Comparison of ENCODE assay signal across 8 cellular contexts in the genomic region with DNA sequence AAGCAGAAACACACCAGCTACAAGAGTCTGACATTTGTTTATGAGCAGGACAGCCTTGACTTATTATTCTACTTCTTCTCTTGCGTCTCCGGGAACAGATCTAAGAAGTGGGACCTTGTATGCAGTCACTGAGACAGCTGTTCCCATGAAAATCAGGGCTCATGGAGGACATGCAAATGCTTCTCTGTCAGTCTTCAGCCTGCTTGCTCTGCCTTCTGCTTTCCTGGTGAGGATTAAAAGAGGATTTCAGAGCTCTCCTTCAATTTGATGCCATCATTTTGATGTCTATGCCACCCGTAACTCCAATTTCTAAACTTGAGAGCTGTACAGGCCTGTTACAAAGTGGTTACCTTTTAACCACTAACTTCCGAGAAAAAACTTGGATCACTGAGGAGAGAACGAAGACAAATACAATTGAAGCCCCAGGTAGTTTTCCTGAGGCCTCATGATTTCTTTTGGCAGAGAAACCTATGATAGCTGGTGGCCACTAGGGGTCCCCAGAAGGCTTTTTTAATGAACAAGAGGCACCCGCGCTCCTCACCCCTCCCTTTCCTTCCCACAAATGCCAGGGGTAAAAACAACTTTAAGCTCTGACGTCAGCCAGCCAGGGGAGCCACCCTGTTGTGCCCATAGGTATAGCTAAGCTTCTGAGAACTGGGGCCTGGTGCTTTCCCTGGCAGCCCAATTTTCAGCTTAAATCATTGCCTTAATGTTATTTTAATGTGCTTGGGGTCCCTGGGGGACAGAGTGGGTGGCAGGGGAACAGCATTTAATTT.
DNase-seq lines count a peak whose midpoint lies in the region; ATAC-seq, FAIRE-seq and TF ChIP-seq lines count a peak whose summit lies in the region.

No MANE protein-coding gene starts in this region.

- H2AFZ ChIP-seq in SU-DHL-6 (ENCODE audit: low read depth, low read length, severe bottlenecking) = peak overlapping the region; percentile 64

- peaks cover 0 to 28% (median 11%) of the 10 kb centered on the region in 12 donors for H3K4me1 ChIP-seq in heart left ventricle
- H3K4me1 ChIP-seq in vagina = peaks cover 11% of the 10 kb centered on the region

- H3K27me3 ChIP-seq in SU-DHL-6 (ENCODE audit: low read length) (no peaks in the 10 kb centered on the region), heart left ventricle (no peaks in the 10 kb centered on the region), vagina (no peaks in the 10 kb centered on the region)

- 33 to 36% (median 35%) methylated on average over 8 of the region's 8 CpGs for WGBS in heart left ventricle, 4 donors

- intact Hi-C loops in heart left ventricle (cut with DNase I) = loop anchor here in 7 of 10 donors (5.0 to 10.0 kb wide), 6 partner anchors 98 to 1639 kb away; no protein-coding TSS in a partner anchor
- intact Hi-C loops in vagina (cut with DNase I) = no loop called here

- H3K4me2 ChIP-seq in SU-DHL-6 (ENCODE audit: low read depth, low read length, poor library complexity, severe bottlenecking) = no peak overlapping the region

- H3K36me3 ChIP-seq in SU-DHL-6 (ENCODE audit: low read length) (no peaks in the 10 kb centered on the region), heart left ventricle (no peaks in the 10 kb centered on the region), vagina (no peaks in the 10 kb centered on the region)

- TF ChIP-seq CTCF in SU-DHL-6 (IDR thresholded peaks at IDR 0.05; ENCODE audit: insufficient read depth, low read length, poor library complexity, severe bottlenecking) = peak; percentile 53
- TF ChIP-seq CTCF in heart left ventricle (IDR thresholded peaks at IDR 0.05) = peak; percentile 70 to 93 (median 83)
- peak; percentile 61 to 74 (median 73) for TF ChIP-seq CTCF in vagina (IDR thresholded peaks at IDR 0.05)

- no peak overlapping the region; the same call in 1 of the 2 replicates for H3K9ac ChIP-seq in SU-DHL-6 (ENCODE audit: low read length)

- peak; percentile 78 for FAIRE-seq in GM12891 (lab: Jason Lieb, UNC)

- peak; percentile 83 for ATAC-seq in HG02763 (IDR thresholded peaks at IDR 0.05; ENCODE audit: unreplicated experiment)
- peak; percentile 75 to 96 (median 94) for ATAC-seq in heart left ventricle

- DNase-seq in GM12891 (ENCODE audit: insufficient read length, low spot score) = no peak
- peak; percentile 73 for DNase-seq in NCI-H1092 (lab: John Stamatoyannopoulos, UW)
- peak; percentile 61 for DNase-seq in activated naive CD8-positive, alpha-beta T cell treated with anti-CD3 and anti-CD28 coated beads, Interleukin-2, amount 50 U/mL, for 16 hours (ENCODE audit: low read depth, low spot score)
- peak; percentile 63 to 87 (median 80) for DNase-seq in heart left ventricle
- DNase-seq in pulmonary artery endothelial cell (ENCODE audit: low read depth, low spot score) = peak; percentile 71
- DNase-seq in vagina (ENCODE audit: extremely low spot score in 2 of 2) = no peak

- no peaks in the 10 kb centered on the region for H3K9me2 ChIP-seq in SU-DHL-6 (replicated peaks; ENCODE audit: insufficient read depth, low read length)

- H3K4me3 ChIP-seq in SU-DHL-6 (ENCODE audit: insufficient read depth, low read length, poor library complexity, severe bottlenecking) (no peak overlapping the region), heart left ventricle (no peak overlapping the region), vagina (no peak overlapping the region)

- no peaks in the 10 kb centered on the region for H3F3A ChIP-seq in SU-DHL-6 (ENCODE audit: insufficient read depth)

- TF ChIP-seq POLR2A in GM12891 (IDR thresholded peaks at IDR 0.05; ENCODE audit: low read depth, low read length) (no peak), heart left ventricle (IDR thresholded peaks at IDR 0.05) (no peak), vagina (IDR thresholded peaks at IDR 0.05) (no peak)

- H3K79me2 ChIP-seq in SU-DHL-6 (ENCODE audit: insufficient read depth, low read length) = no peaks in the 10 kb centered on the region

- no peaks in the 10 kb centered on the region for H4K20me1 ChIP-seq in SU-DHL-6 (ENCODE audit: low read depth, low read length)

- H3K9me3 ChIP-seq in SU-DHL-6 (ENCODE audit: insufficient read depth, low read length) (no peaks in the 10 kb centered on the region), heart left ventricle (no peaks in the 10 kb centered on the region), vagina (no peaks in the 10 kb centered on the region)

- H3K27ac ChIP-seq in SU-DHL-6 (ENCODE audit: low read depth, low read length) = no peak overlapping the region
- peak overlapping the region in 7 of 12 donors; percentile 1 to 53 (median 23) for H3K27ac ChIP-seq in heart left ventricle
- H3K27ac ChIP-seq in vagina = peak overlapping the region; percentile 54

TF ChIP-seq in GM12891, 5 proteins besides CTCF, POLR2A, EP300 and RAD21:
- TF ChIP-seq POU2F2 (IDR thresholded peaks at IDR 0.05; ENCODE audit: low read depth, low read length) (no peak), PAX5 (IDR thresholded peaks at IDR 0.05; ENCODE audit: insufficient read depth, low read length, severe bottlenecking) (no peak), SPI1 (IDR thresholded peaks at IDR 0.05; ENCODE audit: low read depth, low read length) (no peak), POLR2AphosphoS5 (IDR thresholded peaks at IDR 0.05; ENCODE audit: low read depth, low read length) (no peak), TAF1 (IDR thresholded peaks at IDR 0.05; ENCODE audit: low read depth, low read length) (no peak)

Comparison
In these comparisons a context has a peak if more than half of its experiments do, and no peak if none do; other contexts are left out.
1. DNase-seq: peak in NCI-H1092 (single experiment), activated naive CD8-positive, alpha-beta T cell treated with anti-CD3 and anti-CD28 coated beads, Interleukin-2, amount 50 U/mL, for 16 hours (single experiment), heart left ventricle (5 of 5) and pulmonary artery endothelial cell (single experiment); none in GM12891 (single experiment) and vagina (0 of 2).
2. Peak in every context shown above with its lines, with median percentiles within 50 percentile points of each other: CTCF ChIP-seq.